24 cellular contexts compared by ENCODE assay signal in the genomic region with DNA sequence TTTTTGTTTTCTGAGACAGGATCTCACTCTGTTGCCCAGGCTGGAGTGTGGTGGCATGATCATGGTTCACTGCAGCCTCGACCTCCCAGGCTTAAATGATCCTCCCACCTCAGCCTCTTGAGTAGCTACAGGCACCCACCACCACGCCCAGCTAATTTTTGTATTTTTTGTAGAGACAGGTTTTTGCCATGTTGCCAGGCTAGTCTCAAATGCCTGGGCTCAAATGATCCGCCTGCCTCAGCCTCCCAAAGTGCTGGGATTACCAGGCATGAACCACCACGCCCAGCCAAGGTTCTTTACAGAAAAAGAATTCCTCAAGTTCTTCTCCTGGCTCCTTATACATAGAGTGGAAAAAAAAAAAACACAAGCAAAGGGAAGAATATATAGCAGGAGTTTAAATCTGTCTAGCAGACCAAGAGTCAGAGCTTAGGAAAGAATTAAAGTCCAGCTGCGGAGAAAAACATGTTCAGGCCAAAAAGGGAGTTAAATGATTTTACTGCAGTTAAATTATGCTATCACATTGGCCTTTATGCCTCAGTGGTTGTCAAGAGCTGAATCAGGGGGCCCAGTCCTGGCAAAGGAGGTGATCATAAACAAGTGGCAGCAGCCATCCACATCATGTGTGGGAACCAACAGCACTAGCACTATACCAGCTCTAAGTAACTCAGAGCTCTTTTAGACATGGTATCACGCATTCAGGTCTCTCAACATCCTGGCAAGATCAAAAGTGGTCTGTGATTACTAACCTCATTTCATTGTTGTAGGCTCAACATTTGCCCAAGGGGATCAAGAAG. TPM values are rescaled to one million over a fixed set of nuclear protein-coding genes. Genes with fewer than 3 reads are reported as not detected.
DNase-seq lines count a peak whose midpoint lies in the region; ATAC-seq, FAIRE-seq and TF ChIP-seq lines count a peak whose summit lies in the region.
"Had no signal": no experiment of that assay in that cellular context is flagged by ENCODE, and none has a peak within 500 bp of the region (broad histone marks: within the 10 kb centered on the region; RNA-seq: fewer than 3 reads in every experiment).

No MANE protein-coding gene starts in this region.

- peaks cover 82% of the 10 kb centered on the region for H3K36me3 Mint-ChIP-seq in CD4-positive, alpha-beta T cell (ENCODE audit: low read depth)
- peaks cover 20% of the 10 kb centered on the region for H3K36me3 Mint-ChIP-seq in nephron (ENCODE audit: low read depth)

- no peak for ATAC-seq in CD4-positive, alpha-beta T cell (ENCODE audit: poor library complexity)
- ATAC-seq: stimulated activated naive B cell treated with anti-CD40 and anti-IgM and Interleukin-4, amounts not matched to agents 10 μg/mL and 1 μg/mL and 100 μg/mL, for 72 hours; WTC11 had no signal

- no peak for TF ChIP-seq CTCF in C4-2B (conservative IDR thresholded peaks at IDR 0.05)
- TF ChIP-seq CTCF in CD4-positive, alpha-beta T cell (IDR thresholded peaks at IDR 0.05): no peak
- TF ChIP-seq CTCF in nephron (IDR thresholded peaks at IDR 0.05; ENCODE audit: unreplicated experiment in 3 of 3): no peak

- POLR2A ChIA-PET in CD4-positive, alpha-beta T cell (lab: Charles Lee): interaction anchor here (0.6 to 1.9 kb wide), 2 partner anchors 31 to 72 kb away, joined by 3 to 5 read pairs; no protein-coding TSS in a partner anchor

- H3K27ac Mint-ChIP-seq in CD4-positive, alpha-beta T cell: peak overlapping the region; percentile 95
- peak overlapping the region in 2 of 3 experiments; percentile 26 to 63 for H3K27ac Mint-ChIP-seq in nephron
- H3K27ac Mint-ChIP-seq: activated CD4-positive, alpha-beta memory T cell treated with anti-CD3 and anti-CD28 coated beads, Interleukin-2, amount 10 ng/mL, durations not matched to agents 7 days and 5 days; stimulated activated naive B cell treated with anti-CD40 and anti-IgM and Interleukin-4, amounts not matched to agents 10 μg/mL and 1 μg/mL and 100 μg/mL, for 72 hours; WTC11 had no signal

- H3K9me3 Mint-ChIP-seq in CD4-positive, alpha-beta T cell: no peaks in the 10 kb centered on the region
- no peaks in the 10 kb centered on the region for H3K9me3 Mint-ChIP-seq in nephron
- H3K9me3 Mint-ChIP-seq: activated CD4-positive, alpha-beta memory T cell treated with anti-CD3 and anti-CD28 coated beads, Interleukin-2, amount 10 ng/mL, durations not matched to agents 7 days and 5 days; CD14-positive monocyte; stimulated activated naive B cell treated with anti-CD40 and anti-IgM and Interleukin-4, amounts not matched to agents 10 μg/mL and 1 μg/mL and 100 μg/mL, for 72 hours; WTC11 had no signal

- CTCF ChIA-PET in CD4-positive, alpha-beta T cell (lab: Charles Lee): interaction anchor here (3.1 kb wide), 1 partner anchor 70 kb away, joined by 10 read pairs; no protein-coding TSS in a partner anchor

- intact Hi-C loops in CD4-positive, alpha-beta T cell (cut with DNase I, micrococcal nuclease): loop anchor here in 1 of 2 experiments (2.0 kb wide), 1 partner anchor 43 kb away; the partner anchor contains the start of gene RFFL

- no peaks in the 10 kb centered on the region for H3K9me3 ChIP-seq in CD4-positive, alpha-beta T cell (ENCODE audit: control insufficient read depth, low read length)
- H3K9me3 ChIP-seq: SJSA1, tibial artery had no signal

- H3K27me3 ChIP-seq in CD4-positive, alpha-beta T cell (ENCODE audit: control insufficient read depth, insufficient read depth, low read length): no peaks in the 10 kb centered on the region
- H3K27me3 ChIP-seq: SJSA1, tibial artery had no signal

- no peak for FAIRE-seq in urothelium cell line (lab: Jason Lieb, UNC)
- FAIRE-seq: bronchial epithelial cell, G401.6, keratinocyte had no signal

- peak overlapping the region; percentile 12; the same call in 1 of the 2 replicates for H3K27ac ChIP-seq in C4-2B
- H3K27ac ChIP-seq in CD4-positive, alpha-beta T cell (ENCODE audit: low read depth, low read length): no peak overlapping the region
- peak overlapping the region; percentile 99 for H3K27ac ChIP-seq in cingulate gyrus (ENCODE audit: low read depth, low read length)
- H3K27ac ChIP-seq: SJSA1 had no signal

- no peak for DNase-seq in CD4-positive, alpha-beta T cell
- DNase-seq in DMS 273 treated with DMSO at 0.1 percent for 48 hours (lab: John Stamatoyannopoulos, UW): no peak
- no peak for DNase-seq in urothelium cell line (ENCODE audit: low spot score)
- no peak for DNase-seq in NCI-H82 (lab: John Stamatoyannopoulos, UW)
- DNase-seq: activated CD4-positive, alpha-beta memory T cell treated with anti-CD3 and anti-CD28 coated beads, Interleukin-2, amount 10 ng/mL, durations not matched to agents 7 days and 5 days; activated gamma-delta T cell; activated T-cell treated with anti-CD3 and anti-CD28 coated beads for 4 hours; amygdala; IMR-90; NCI-H1048; NCI-H1694 treated with DMSO at 0.1 percent for 48 hours; NCI-H526 treated with DMSO at 0.1 percent for 48 hours; stimulated activated CD4-positive, alpha-beta T cell treated with anti-CD3 and anti-CD28 coated beads, Interleukin-2, amount 100 ng/mL, for 48 hours; stimulated activated naive B cell treated with anti-CD40 and anti-IgM and Interleukin-4, amounts not matched to agents 10 μg/mL and 1 μg/mL and 100 μg/mL, for 72 hours; tibial artery had no signal

- no peaks in the 10 kb centered on the region for H3K27me3 Mint-ChIP-seq in CD4-positive, alpha-beta T cell
- H3K27me3 Mint-ChIP-seq in nephron (ENCODE audit: low read depth): no peaks in the 10 kb centered on the region
- H3K27me3 Mint-ChIP-seq: activated CD4-positive, alpha-beta memory T cell treated with anti-CD3 and anti-CD28 coated beads, Interleukin-2, amount 10 ng/mL, durations not matched to agents 7 days and 5 days; stimulated activated naive B cell treated with anti-CD40 and anti-IgM and Interleukin-4, amounts not matched to agents 10 μg/mL and 1 μg/mL and 100 μg/mL, for 72 hours had no signal

- peaks cover 50% of the 10 kb centered on the region for H3K4me1 Mint-ChIP-seq in CD4-positive, alpha-beta T cell (ENCODE audit: low read depth)
- H3K4me1 Mint-ChIP-seq in nephron: peaks cover 6% of the 10 kb centered on the region
- H3K4me1 Mint-ChIP-seq: WTC11 had no signal

- no peak overlapping the region for H3K4me3 Mint-ChIP-seq in CD4-positive, alpha-beta T cell
- H3K4me3 Mint-ChIP-seq in nephron: no peak overlapping the region
- H3K4me3 Mint-ChIP-seq: activated CD4-positive, alpha-beta memory T cell treated with anti-CD3 and anti-CD28 coated beads, Interleukin-2, amount 10 ng/mL, durations not matched to agents 7 days and 5 days; CD14-positive monocyte; stimulated activated naive B cell treated with anti-CD40 and anti-IgM and Interleukin-4, amounts not matched to agents 10 μg/mL and 1 μg/mL and 100 μg/mL, for 72 hours; WTC11 had no signal

RNA-seq across cellular contexts. Expression of gene LIG3, which starts 39.3 kb away (rescaled TPM):
- total RNA-seq in CD4-positive, alpha-beta T cell: 10 to 100 TPM; 44.6 to 49.1 TPM

RNA-seq across cellular contexts. Expression of gene RFFL, which starts 43.9 kb away (rescaled TPM):
- 10 to 100 TPM; 57.8 to 66.1 TPM for total RNA-seq in CD4-positive, alpha-beta T cell

RNA-seq across cellular contexts. Expression of gene ZNF830, which starts 58.2 kb away (rescaled TPM):
- 10 to 100 TPM; 34.4 to 39.0 TPM for total RNA-seq in CD4-positive, alpha-beta T cell

RNA-seq across cellular contexts. Expression of gene CCT6B, which starts 58.3 kb away (rescaled TPM):
- 1 to 10 TPM; 4.6 to 4.9 TPM for total RNA-seq in CD4-positive, alpha-beta T cell
